Comparison of ENCODE assay signal across 1 cellular context in genomic region chr19:40659116-40659515, GRCh38.
TF ChIP-seq lines count a peak whose summit lies in the region.

No MANE protein-coding gene starts in this region.

TF ChIP-seq in IMR-90, 13 proteins besides CTCF, POLR2A, EP300 and RAD21:
- TF ChIP-seq FOS (IDR thresholded peaks at IDR 0.05; ENCODE audit: low read depth, low read length) (no peak), BHLHE40 (IDR thresholded peaks at IDR 0.05; ENCODE audit: low read depth, low read length) (no peak), NFE2L2 (IDR thresholded peaks at IDR 0.05; ENCODE audit: low read depth, low read length) (no peak), RCOR1 (IDR thresholded peaks at IDR 0.05; ENCODE audit: insufficient replicate concordance, low read length) (no peak), MAZ (IDR thresholded peaks at IDR 0.05; ENCODE audit: borderline replicate concordance, low read depth, low read length) (no peak), MAFK (IDR thresholded peaks at IDR 0.05; ENCODE audit: low read depth, low read length) (no peak), CEBPB (IDR thresholded peaks at IDR 0.05; ENCODE audit: low read depth, low read length) (no peak), USF2 (IDR thresholded peaks at IDR 0.05; ENCODE audit: low read depth, low read length) (no peak), CHD1 (IDR thresholded peaks at IDR 0.05; ENCODE audit: low read depth, low read length) (no peak), SMC3 (IDR thresholded peaks at IDR 0.05; ENCODE audit: low read depth, low read length) (no peak), ELK1 (IDR thresholded peaks at IDR 0.05; ENCODE audit: borderline replicate concordance, low read depth, low read length) (no peak), MXI1 (IDR thresholded peaks at IDR 0.05; ENCODE audit: borderline replicate concordance, low read depth, low read length) (no peak), RFX5 (IDR thresholded peaks at IDR 0.05; ENCODE audit: low read depth, low read length) (no peak)
